1 cellular context compared by ENCODE assay signal in genomic region chr12:87323369-87323768, GRCh38.
TF ChIP-seq lines count a peak whose summit lies in the region.

No MANE protein-coding gene starts in this region.

TF ChIP-seq in HepG2, 621 proteins besides CTCF, POLR2A, EP300 and RAD21 (continued from another document):
- no peak for TF ChIP-seq SNAPC5 (CRISPR knock-in tag; IDR thresholded peaks at IDR 0.05; ENCODE audit: borderline replicate concordance)
- TF ChIP-seq XRCC5 (optimal IDR thresholded peaks at IDR 0.05; ENCODE audit: low read length), result no peak
- no peak for TF ChIP-seq YEATS2 (CRISPR knock-in tag; IDR thresholded peaks at IDR 0.05; ENCODE audit: borderline replicate concordance)
- no peak for TF ChIP-seq HNF4A (CRISPR knock-in tag; IDR thresholded peaks at IDR 0.05)
- no peak for TF ChIP-seq SKI (IDR thresholded peaks at IDR 0.05; ENCODE audit: partially characterized antibody)
- TF ChIP-seq CAMTA2 (CRISPR knock-in tag; IDR thresholded peaks at IDR 0.05; ENCODE audit: borderline replicate concordance), result no peak
